In genomic region chr10:129702605-129703004, GRCh38 we compare ENCODE assay signal across 28 cellular contexts.
"Had no signal": no experiment of that assay in that cellular context is flagged by ENCODE, and none has a peak within 500 bp of the region (broad histone marks: within the 10 kb centered on the region; RNA-seq: fewer than 3 reads in every experiment).

No MANE protein-coding gene starts in this region.

- H3K36me3 ChIP-seq: suprapubic skin, thoracic aorta, thyroid gland, tibial artery, tibial nerve, transverse colon, upper lobe of left lung, upper lobe of right lung, uterus, vagina had no signal

- DNase-seq: stimulated activated CD4-positive, alpha-beta T cell treated with anti-CD3 and anti-CD28 coated beads, Interleukin-2, amount 100 ng/mL, for 48 hours; stimulated activated CD4-positive, alpha-beta T cell treated with anti-CD3 and anti-CD28 coated beads, Interleukin-4, amount 100 ng/mL, for 1 hour; stimulated activated CD4-positive, alpha-beta T cell treated with anti-CD3 and anti-CD28 coated beads, Interleukin-4, amount 100 ng/mL, for 24 hours; stimulated activated CD4-positive, alpha-beta T cell treated with anti-CD3 and anti-CD28 coated beads, Interleukin-4, amount 100 ng/mL, for 4 hours; stimulated activated CD8-positive, alpha-beta memory T cell treated with anti-CD3 and anti-CD28 coated beads, Interleukin-4, amount 100 ng/mL, for 48 hours; stimulated activated naive B cell treated with anti-CD40 and anti-IgM and Interleukin-4, amounts not matched to agents 10 μg/mL and 1 μg/mL and 100 μg/mL, for 72 hours; stimulated activated naive CD4-positive, alpha-beta T cell; stimulated activated naive CD4-positive, alpha-beta T cell treated with Interleukin-2 at 50 U/mL for 16 hours; stimulated activated naive CD8-positive, alpha-beta T cell treated with anti-CD3 and anti-CD28 coated beads, Interleukin-15, amount 100 ng/mL, for 72 hours; stimulated activated naive CD8-positive, alpha-beta T cell treated with anti-CD3 and anti-CD28 coated beads, Interleukin-15, Interleukin-2, amounts not matched to agents 100 U/mL and 50 U/mL, for 24 hours; stomach; substantia nigra; testis; thyroid gland; tibial artery; transverse colon; trophoblast cell; upper lobe of left lung; upper lobe of right lung; uterus had no signal

- H3K4me3 Mint-ChIP-seq: stimulated activated effector memory CD8-positive, alpha-beta T cell treated with anti-CD3 and anti-CD28 coated beads, Interleukin-12 subunit alpha, Interleukin-12 subunit beta, amount 100 ng/mL, for 72 hours; stimulated activated memory B cell treated with anti-CD40 and anti-IgM and Interleukin-4, amounts not matched to agents 10 μg/mL and 1 μg/mL and 100 μg/mL, for 72 hours; stimulated activated naive B cell treated with anti-CD40 and anti-IgM and Interleukin-4, amounts not matched to agents 10 μg/mL and 1 μg/mL and 100 μg/mL, for 72 hours; stimulated activated naive CD8-positive, alpha-beta T cell treated with anti-CD3 and anti-CD28 coated beads, Interleukin-15, amount 100 ng/mL, for 72 hours; stimulated activated naive CD8-positive, alpha-beta T cell treated with anti-CD3 and anti-CD28 coated beads, Interleukin-15, Interleukin-2, amounts not matched to agents 100 ng/mL and 50 ng/mL, for 24 hours; type B pancreatic cell had no signal

- H3K4me1 ChIP-seq: suprapubic skin, testis, transverse colon, upper lobe of left lung, upper lobe of right lung, uterus had no signal

- H3K36me3 Mint-ChIP-seq: type B pancreatic cell had no signal

- ATAC-seq: stimulated activated effector memory CD8-positive, alpha-beta T cell treated with anti-CD3 and anti-CD28 coated beads, Interleukin-12 subunit alpha, Interleukin-12 subunit beta, amount 100 ng/mL, for 72 hours; stimulated activated memory B cell treated with anti-CD40 and anti-IgM and Interleukin-4, amounts not matched to agents 10 μg/mL and 1 μg/mL and 100 μg/mL, for 72 hours; stimulated activated naive B cell treated with anti-CD40 and anti-IgM and Interleukin-4, amounts not matched to agents 10 μg/mL and 1 μg/mL and 100 μg/mL, for 72 hours; stimulated activated naive CD8-positive, alpha-beta T cell treated with anti-CD3 and anti-CD28 coated beads, Interleukin-15, amount 100 ng/mL, for 72 hours; stimulated activated naive CD8-positive, alpha-beta T cell treated with anti-CD3 and anti-CD28 coated beads, Interleukin-15, Interleukin-2, amounts not matched to agents 100 U/mL and 50 U/mL, for 24 hours; upper lobe of right lung had no signal

- H3K9me3 Mint-ChIP-seq: stimulated activated effector memory CD8-positive, alpha-beta T cell treated with anti-CD3 and anti-CD28 coated beads, Interleukin-12 subunit alpha, Interleukin-12 subunit beta, amount 100 ng/mL, for 72 hours; stimulated activated memory B cell treated with anti-CD40 and anti-IgM and Interleukin-4, amounts not matched to agents 10 μg/mL and 1 μg/mL and 100 μg/mL, for 72 hours; stimulated activated naive B cell treated with anti-CD40 and anti-IgM and Interleukin-4, amounts not matched to agents 10 μg/mL and 1 μg/mL and 100 μg/mL, for 72 hours; stimulated activated naive CD8-positive, alpha-beta T cell treated with anti-CD3 and anti-CD28 coated beads, Interleukin-15, amount 100 ng/mL, for 72 hours; stimulated activated naive CD8-positive, alpha-beta T cell treated with anti-CD3 and anti-CD28 coated beads, Interleukin-15, Interleukin-2, amounts not matched to agents 100 ng/mL and 50 ng/mL, for 24 hours; type B pancreatic cell had no signal

- H3K4me3 ChIP-seq: stomach, suprapubic skin, testis, thoracic aorta, thyroid gland, tibial artery, tibial nerve, transverse colon, upper lobe of left lung, upper lobe of right lung, uterus, vagina had no signal

- H3K27me3 ChIP-seq: stomach, suprapubic skin, testis, thyroid gland, tibial artery, tibial nerve, transverse colon, upper lobe of left lung, upper lobe of right lung, uterus, vagina had no signal

- H3K27ac ChIP-seq: stomach, suprapubic skin, testis, thoracic aorta, thyroid gland, tibial artery, tibial nerve, transverse colon, upper lobe of left lung, upper lobe of right lung, uterus, vagina had no signal

- H3K9me3 ChIP-seq: stomach, suprapubic skin, testis, thoracic aorta, thyroid gland, tibial artery, tibial nerve, transverse colon, upper lobe of left lung, upper lobe of right lung, uterus, vagina had no signal

- H3K27ac Mint-ChIP-seq: stimulated activated effector memory CD8-positive, alpha-beta T cell treated with anti-CD3 and anti-CD28 coated beads, Interleukin-12 subunit alpha, Interleukin-12 subunit beta, amount 100 ng/mL, for 72 hours; stimulated activated memory B cell treated with anti-CD40 and anti-IgM and Interleukin-4, amounts not matched to agents 10 μg/mL and 1 μg/mL and 100 μg/mL, for 72 hours; stimulated activated naive CD8-positive, alpha-beta T cell treated with anti-CD3 and anti-CD28 coated beads, Interleukin-15, amount 100 ng/mL, for 72 hours; stimulated activated naive CD8-positive, alpha-beta T cell treated with anti-CD3 and anti-CD28 coated beads, Interleukin-15, Interleukin-2, amounts not matched to agents 100 ng/mL and 50 ng/mL, for 24 hours; type B pancreatic cell had no signal

- H3K27me3 Mint-ChIP-seq: stimulated activated memory B cell treated with anti-CD40 and anti-IgM and Interleukin-4, amounts not matched to agents 10 μg/mL and 1 μg/mL and 100 μg/mL, for 72 hours; stimulated activated naive B cell treated with anti-CD40 and anti-IgM and Interleukin-4, amounts not matched to agents 10 μg/mL and 1 μg/mL and 100 μg/mL, for 72 hours; stimulated activated naive CD8-positive, alpha-beta T cell treated with anti-CD3 and anti-CD28 coated beads, Interleukin-15, amount 100 ng/mL, for 72 hours; stimulated activated naive CD8-positive, alpha-beta T cell treated with anti-CD3 and anti-CD28 coated beads, Interleukin-15, Interleukin-2, amounts not matched to agents 100 ng/mL and 50 ng/mL, for 24 hours had no signal
